Comparison of ENCODE assay signal across 1 cellular context in genomic region chr6:165308926-165309731, GRCh38.
TF ChIP-seq lines count a peak whose summit lies in the region.

Gene C6orf118, minus strand, starts transcription at chr6:165309605. Its CDS starts 19 bp downstream, at chr6:165309586.

TF ChIP-seq in IMR-90, 13 proteins besides CTCF, POLR2A, EP300 and RAD21 (continued from another document):
- no peak for TF ChIP-seq ELK1 (IDR thresholded peaks at IDR 0.05; ENCODE audit: borderline replicate concordance, low read depth, low read length)
TF ChIP-seq in IMR-90: peak in this region for 0.
